Comparison of ENCODE assay signal across 1 cellular context in genomic region chr7:116957874-116958273, GRCh38.
TF ChIP-seq lines count a peak whose summit lies in the region.

No MANE protein-coding gene starts in this region.

TF ChIP-seq in GM12878, 131 proteins besides CTCF, POLR2A, EP300 and RAD21 (continued from another document):
- TF ChIP-seq CUX1 (IDR thresholded peaks at IDR 0.05; ENCODE audit: insufficient replicate concordance, low read depth, low read length) (no peak), RELB (IDR thresholded peaks at IDR 0.05; ENCODE audit: low read depth) (peak; percentile 25; the same call in 1 of the 2 replicates), CBFB (IDR thresholded peaks at IDR 0.05; ENCODE audit: low read depth) (no peak), CBX3 (IDR thresholded peaks at IDR 0.05; ENCODE audit: borderline replicate concordance, low read depth) (no peak), TCF3 (IDR thresholded peaks at IDR 0.05; ENCODE audit: borderline replicate concordance, insufficient read depth, low read depth, low read length) (no peak), NFIC (IDR thresholded peaks at IDR 0.05; ENCODE audit: low read depth, low read length) (no peak), SMAD5 (IDR thresholded peaks at IDR 0.05; ENCODE audit: low read depth) (no peak), YBX1 (IDR thresholded peaks at IDR 0.05) (no peak), PKNOX1 (IDR thresholded peaks at IDR 0.05) (no peak), NRF1 (conservative IDR thresholded peaks at IDR 0.05; ENCODE audit: low read depth, low read length) (no peak), ATF3 (IDR thresholded peaks at IDR 0.05; ENCODE audit: borderline replicate concordance, extremely low read depth, low read depth, low read length) (no peak), TAF1 (IDR thresholded peaks at IDR 0.05; ENCODE audit: borderline replicate concordance, low read depth, low read length) (0 out of 2 replicates have a peak, but pooled peaks have one; percentile 35), PAX8 (IDR thresholded peaks at IDR 0.05) (no peak; the same call in 1 of the 2 replicates), DPF2 (IDR thresholded peaks at IDR 0.05) (no peak), USF1 (IDR thresholded peaks at IDR 0.05; ENCODE audit: borderline replicate concordance, extremely low read length, insufficient read depth, low read depth, low read length) (no peak), ASH2L (IDR thresholded peaks at IDR 0.05; ENCODE audit: borderline replicate concordance, low read depth) (no peak), NBN (IDR thresholded peaks at IDR 0.05) (peak; percentile 79), SPI1 (IDR thresholded peaks at IDR 0.05; ENCODE audit: borderline replicate concordance, insufficient read depth, low read depth, low read length) (no peak), SP1 (IDR thresholded peaks at IDR 0.05; ENCODE audit: low read depth, low read length) (no peak), MTA3 (IDR thresholded peaks at IDR 0.05; ENCODE audit: borderline replicate concordance, low read length) (no peak), PML (IDR thresholded peaks at IDR 0.05; ENCODE audit: low read length) (0 out of 2 replicates have a peak, but pooled peaks have one; percentile 35), CREB1 (IDR thresholded peaks at IDR 0.05; ENCODE audit: low read depth) (no peak), TCF12 (IDR thresholded peaks at IDR 0.05; ENCODE audit: low read depth, low read length) (no peak), EGR1 (IDR thresholded peaks at IDR 0.05; ENCODE audit: borderline replicate concordance in 1 of 2, low read depth in 2 of 2, low read length in 2 of 2) (no peak), FOS (IDR thresholded peaks at IDR 0.05; ENCODE audit: borderline replicate concordance, extremely low read depth, insufficient read length) (no peak), MLLT1 (IDR thresholded peaks at IDR 0.05) (peak; percentile 71), IRF3 (IDR thresholded peaks at IDR 0.05) (no peak), HSF1 (IDR thresholded peaks at IDR 0.05; ENCODE audit: low read depth, low read length) (no peak)
TF ChIP-seq in GM12878: peak in this region for 8.
